In the genomic region with DNA sequence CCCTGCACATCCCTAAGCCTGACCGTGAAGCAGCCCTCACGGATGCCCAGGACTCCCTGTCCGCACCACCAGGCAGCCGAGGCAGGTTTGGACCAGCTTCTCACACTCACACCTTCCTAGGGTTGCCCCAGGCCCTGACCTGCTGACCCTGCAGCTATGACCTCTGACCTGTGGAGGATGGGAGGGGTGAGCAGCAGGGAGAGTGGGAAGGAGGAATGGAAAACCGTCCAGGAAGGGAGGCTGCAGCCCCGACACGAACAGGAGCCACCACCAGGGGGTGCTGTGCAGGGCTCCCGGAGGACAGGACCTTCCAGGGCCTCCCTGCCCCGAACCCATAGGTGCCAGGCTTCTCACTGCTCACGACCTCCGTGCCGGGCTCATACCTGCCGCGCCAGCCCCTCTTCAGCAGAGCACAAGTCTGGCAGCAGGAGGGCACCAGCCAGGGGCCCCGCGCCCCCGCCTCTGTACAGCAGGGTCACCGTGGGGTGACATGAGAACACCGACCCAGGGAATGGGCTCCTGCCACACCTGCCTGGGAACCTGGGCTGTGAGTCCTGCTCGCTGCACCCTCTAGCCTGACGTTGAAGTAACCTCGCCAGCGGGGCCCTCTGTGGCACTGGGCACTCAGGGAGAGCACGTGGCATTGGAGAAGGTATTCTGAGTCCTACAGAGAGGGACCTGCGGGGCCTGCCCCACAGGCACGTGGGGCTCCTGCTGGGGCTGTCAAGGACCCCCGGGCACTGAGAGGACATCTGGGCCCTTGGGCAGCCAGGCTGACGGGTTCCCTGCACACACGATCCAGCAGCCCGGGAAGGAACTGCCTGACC, we compare ENCODE assay signal across 8 cellular contexts. TPM values are rescaled to one million over a fixed set of nuclear protein-coding genes. Genes with fewer than 3 reads are reported as not detected.
A peak's percentile ranks its signal among the peaks of the same experiment; 100 is the strongest.
DNase-seq lines count a peak whose midpoint lies in the region; ATAC-seq, FAIRE-seq and TF ChIP-seq lines count a peak whose summit lies in the region.

No MANE protein-coding gene starts in this region.

- TF ChIP-seq CTCF in C4-2B (conservative IDR thresholded peaks at IDR 0.05) (peak; percentile 92), progenitor cell of endocrine pancreas (IDR thresholded peaks at IDR 0.05; ENCODE audit: unreplicated experiment) (peak; percentile 95)

- H3K4me3 Mint-ChIP-seq in progenitor cell of endocrine pancreas (ENCODE audit: low read depth): no peak overlapping the region

- peak overlapping the region; percentile 24 for H3K27ac ChIP-seq in C4-2B

- intact Hi-C loops in Right ventricle myocardium inferior (cut with DNase I): loop anchor here (2.0 kb wide), 2 partner anchors 41 to 473 kb away; partner anchors contain the start of genes PIEZO1 and ZNF778

- FAIRE-seq in urothelium cell line (lab: Jason Lieb, UNC): no peak

- H3K27ac Mint-ChIP-seq in activated naive CD4-positive, alpha-beta T cell treated with anti-CD3 and anti-CD28 coated beads, Interleukin-2, amount 50 U/mL, for 72 hours: no peak overlapping the region
- H3K27ac Mint-ChIP-seq in progenitor cell of endocrine pancreas: no peak overlapping the region

- peaks cover under 1% of the 10 kb centered on the region for H3K27me3 Mint-ChIP-seq in progenitor cell of endocrine pancreas

- peak; percentile 41 to 60 for ATAC-seq in activated naive CD4-positive, alpha-beta T cell treated with anti-CD3 and anti-CD28 coated beads, Interleukin-2, amount 50 U/mL, for 72 hours
- ATAC-seq in Right ventricle myocardium inferior: peak; percentile 60

- no peaks in the 10 kb centered on the region for H3K9me3 Mint-ChIP-seq in activated naive CD4-positive, alpha-beta T cell treated with anti-CD3 and anti-CD28 coated beads, Interleukin-2, amount 50 U/mL, for 72 hours
- no peaks in the 10 kb centered on the region for H3K9me3 Mint-ChIP-seq in progenitor cell of endocrine pancreas (ENCODE audit: low read depth)

- POLR2A ChIA-PET in HEK293T (lab: Yijun Ruan, JAX): no interaction called here

- no peaks in the 10 kb centered on the region for H3K36me3 Mint-ChIP-seq in activated naive CD4-positive, alpha-beta T cell treated with anti-CD3 and anti-CD28 coated beads, Interleukin-2, amount 50 U/mL, for 72 hours
- H3K36me3 Mint-ChIP-seq in progenitor cell of endocrine pancreas (ENCODE audit: insufficient read depth): no peaks in the 10 kb centered on the region

- CTCF ChIA-PET in HEK293T (lab: Yijun Ruan, JAX): interaction anchor here (0.7 to 1.1 kb wide), 4 partner anchors 9 to 36 kb away, joined by 3 to 4 read pairs (median 4); no protein-coding TSS in a partner anchor

- H3K4me1 Mint-ChIP-seq in progenitor cell of endocrine pancreas (ENCODE audit: low read depth): no peaks in the 10 kb centered on the region

- DNase-seq in HEK293T (ENCODE audit: extremely low spot score) (peak; percentile 90), SKM-1 (lab: John Stamatoyannopoulos, UW; ENCODE audit: unreplicated experiment) (peak; percentile 39), Right ventricle myocardium inferior (ENCODE audit: missing footprints) (peak; percentile 91), progenitor cell of endocrine pancreas (ENCODE audit: low spot score, unreplicated experiment) (peak; percentile 81), urothelium cell line (ENCODE audit: low spot score) (peak; percentile 88), NCI-H1930 (lab: John Stamatoyannopoulos, UW) (no peak)
- peak; percentile 75 to 82 for DNase-seq in activated naive CD4-positive, alpha-beta T cell treated with anti-CD3 and anti-CD28 coated beads, Interleukin-2, amount 50 U/mL, for 72 hours (ENCODE audit: low spot score in 2 of 2)

TF ChIP-seq in HEK293T, 16 proteins besides CTCF, POLR2A, EP300 and RAD21:
- TF ChIP-seq FOXK2 (IDR thresholded peaks at IDR 0.05) (no peak), FOXM1 (IDR thresholded peaks at IDR 0.05; ENCODE audit: borderline replicate concordance) (no peak), LEF1 (IDR thresholded peaks at IDR 0.05; ENCODE audit: borderline replicate concordance) (no peak), CTBP1 (IDR thresholded peaks at IDR 0.05; ENCODE audit: borderline replicate concordance) (no peak), HDGF (IDR thresholded peaks at IDR 0.05; ENCODE audit: borderline replicate concordance) (no peak), SP1 (IDR thresholded peaks at IDR 0.05) (no peak), ELF4 (IDR thresholded peaks at IDR 0.05) (no peak), ZNF384 (IDR thresholded peaks at IDR 0.05) (no peak), BHLHE40 (IDR thresholded peaks at IDR 0.05; ENCODE audit: borderline replicate concordance) (no peak), TARDBP (IDR thresholded peaks at IDR 0.05) (no peak), L3MBTL2 (conservative IDR thresholded peaks at IDR 0.05) (no peak), FOXA1 (IDR thresholded peaks at IDR 0.05) (no peak), NFRKB (IDR thresholded peaks at IDR 0.05) (no peak), SUZ12 (IDR thresholded peaks at IDR 0.05) (no peak), ARNT (IDR thresholded peaks at IDR 0.05) (no peak)
- TF ChIP-seq, protein P1, sequence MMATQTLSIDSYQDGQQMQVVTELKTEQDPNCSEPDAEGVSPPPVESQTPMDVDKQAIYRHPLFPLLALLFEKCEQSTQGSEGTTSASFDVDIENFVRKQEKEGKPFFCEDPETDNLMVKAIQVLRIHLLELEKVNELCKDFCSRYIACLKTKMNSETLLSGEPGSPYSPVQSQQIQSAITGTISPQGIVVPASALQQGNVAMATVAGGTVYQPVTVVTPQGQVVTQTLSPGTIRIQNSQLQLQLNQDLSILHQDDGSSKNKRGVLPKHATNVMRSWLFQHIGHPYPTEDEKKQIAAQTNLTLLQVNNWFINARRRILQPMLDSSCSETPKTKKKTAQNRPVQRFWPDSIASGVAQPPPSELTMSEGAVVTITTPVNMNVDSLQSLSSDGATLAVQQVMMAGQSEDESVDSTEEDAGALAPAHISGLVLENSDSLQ (IDR thresholded peaks at IDR 0.05): no peak

RNA-seq across cellular contexts. Expression of gene CTU2, which starts 37.6 kb away (rescaled TPM):
- 10 to 100 TPM; 32.2 to 35.5 TPM for total RNA-seq in activated naive CD4-positive, alpha-beta T cell treated with anti-CD3 and anti-CD28 coated beads, Interleukin-2, amount 50 U/mL, for 72 hours
- 13.1 TPM for total RNA-seq in Right ventricle myocardium inferior
- 17.2 and 18.2 TPM in 2 replicates for total RNA-seq in progenitor cell of endocrine pancreas

RNA-seq across cellular contexts. Expression of gene RNF166, which starts 37.7 kb away (rescaled TPM):
- total RNA-seq in activated naive CD4-positive, alpha-beta T cell treated with anti-CD3 and anti-CD28 coated beads, Interleukin-2, amount 50 U/mL, for 72 hours: 10 to 100 TPM; 47.5 to 82.5 TPM
- total RNA-seq in Right ventricle myocardium inferior (17.0 TPM), progenitor cell of endocrine pancreas (19.4 and 21.5 TPM in 2 replicates)

RNA-seq across cellular contexts. Expression of gene PIEZO1, which starts 41.1 kb away (rescaled TPM):
- 100 to 1,000 TPM in 1 of 2 donors, 10 to 100 TPM in 1; 55.7 to 128 TPM for total RNA-seq in activated naive CD4-positive, alpha-beta T cell treated with anti-CD3 and anti-CD28 coated beads, Interleukin-2, amount 50 U/mL, for 72 hours
- 18.1 TPM for total RNA-seq in Right ventricle myocardium inferior
- total RNA-seq in progenitor cell of endocrine pancreas: 37.7 and 44.7 TPM in 2 replicates

RNA-seq across cellular contexts. Expression of gene SNAI3, which starts 57.6 kb away (rescaled TPM):
- 1 to 10 TPM; 5.4 to 6.4 TPM for total RNA-seq in activated naive CD4-positive, alpha-beta T cell treated with anti-CD3 and anti-CD28 coated beads, Interleukin-2, amount 50 U/mL, for 72 hours
- total RNA-seq in Right ventricle myocardium inferior: 2.9 TPM
- 1.2 and 1.9 TPM in 2 replicates for total RNA-seq in progenitor cell of endocrine pancreas

RNA-seq across cellular contexts. Expression of gene CDT1, which starts 59.7 kb away (rescaled TPM):
- 100 to 1,000 TPM; 145 to 240 TPM for total RNA-seq in activated naive CD4-positive, alpha-beta T cell treated with anti-CD3 and anti-CD28 coated beads, Interleukin-2, amount 50 U/mL, for 72 hours
- 0.65 TPM for total RNA-seq in Right ventricle myocardium inferior
- 22.8 and 25.3 TPM in 2 replicates for total RNA-seq in progenitor cell of endocrine pancreas

Comparison
In these comparisons a context has a peak if more than half of its experiments do, and no peak if none do; other contexts are left out.
1. DNase-seq: peak in HEK293T (single experiment), SKM-1 (single experiment), activated naive CD4-positive, alpha-beta T cell treated with anti-CD3 and anti-CD28 coated beads, Interleukin-2, amount 50 U/mL, for 72 hours (2 of 2), Right ventricle myocardium inferior (single experiment), progenitor cell of endocrine pancreas (single experiment) and urothelium cell line (single experiment); none in NCI-H1930 (0 of 2).